ENCODE assay signal across 8 cellular contexts in the genomic region with DNA sequence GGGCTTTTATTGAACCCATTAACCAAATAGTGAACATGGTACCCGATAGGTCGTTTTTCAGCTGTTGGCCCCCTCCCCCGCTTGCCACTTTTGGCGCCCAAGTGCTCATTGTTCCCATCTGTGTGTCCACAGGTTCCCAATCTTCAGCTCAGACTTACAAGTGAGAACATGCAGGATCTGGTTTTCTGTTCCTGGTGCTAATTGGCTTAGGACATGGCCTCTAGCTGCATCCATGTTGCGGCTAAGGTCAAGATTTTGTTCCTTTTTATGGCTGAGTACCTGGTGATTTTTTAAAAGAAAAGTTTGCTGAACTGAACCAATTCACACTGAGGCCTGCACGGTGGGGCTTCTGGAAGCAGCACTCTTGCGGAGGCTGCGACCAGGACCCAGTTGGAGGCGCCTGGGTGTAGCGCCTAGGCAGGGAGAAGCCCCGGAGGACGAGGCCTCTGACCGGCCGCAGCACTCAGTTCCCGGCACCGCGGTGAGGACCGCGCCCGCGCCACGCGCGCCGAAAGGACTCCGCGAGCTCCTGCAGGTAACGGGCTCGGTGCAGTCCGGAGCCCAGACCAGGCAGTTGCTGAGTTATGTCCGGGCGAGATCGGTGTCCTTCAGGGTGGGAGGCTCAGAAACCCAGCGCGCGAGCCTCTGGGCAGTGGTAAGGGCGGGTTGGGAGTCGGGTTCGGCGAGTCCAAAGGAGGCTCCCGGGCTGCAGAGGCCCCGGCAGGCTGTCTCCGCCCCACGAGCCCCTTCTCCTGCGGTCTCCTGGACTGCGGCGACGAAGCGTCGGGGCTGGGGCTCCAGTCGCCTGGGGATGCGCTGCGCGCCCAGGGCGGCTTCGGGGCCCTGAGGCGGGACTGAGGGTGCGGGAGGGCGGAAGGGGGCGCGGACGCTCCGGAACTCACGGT. TPM values are rescaled to one million over a fixed set of nuclear protein-coding genes. Genes with fewer than 3 reads are reported as not detected.
DNase-seq lines count a peak whose midpoint lies in the region; ATAC-seq, FAIRE-seq and TF ChIP-seq lines count a peak whose summit lies in the region.

No MANE protein-coding gene starts in this region.

- 0 out of 2 replicates have a peak overlapping the region, but pooled peaks have one; percentile 63 for H2BK15ac ChIP-seq in H1 (ENCODE audit: low read length)

- H3K18ac ChIP-seq in H1 (ENCODE audit: extremely low read depth, low read length) = peak overlapping the region; percentile 88

- TF ChIP-seq CTCF in H1 (IDR thresholded peaks at IDR 0.05; ENCODE audit: control extremely low read depth in 1 of 3, insufficient read depth in 1 of 3, low read depth in 1 of 3, low read length in 3 of 3) (no peak), vagina (IDR thresholded peaks at IDR 0.05) (no peak)

- no peaks in the 10 kb centered on the region for H3K36me3 Mint-ChIP-seq in CD8-positive, alpha-beta memory T cell

- H3K36me3 ChIP-seq in CD8-positive, alpha-beta memory T cell (ENCODE audit: insufficient read depth, low read length) = no peaks in the 10 kb centered on the region
- H3K36me3 ChIP-seq in H1 (ENCODE audit: control insufficient read depth in 2 of 4, insufficient read depth in 4 of 4, low read length in 3 of 4) (no peaks in the 10 kb centered on the region), mesodermal cell (ENCODE audit: control insufficient read depth, insufficient read depth, low read length) (no peaks in the 10 kb centered on the region), vagina (no peaks in the 10 kb centered on the region)

- H3K79me2 ChIP-seq in H1 (ENCODE audit: control insufficient read depth in 1 of 2, insufficient read depth in 2 of 2, low read length in 2 of 2) = no peaks in the 10 kb centered on the region

- no peak for TF ChIP-seq EP300 in H1 (IDR thresholded peaks at IDR 0.05; ENCODE audit: borderline replicate concordance in 1 of 2, low read depth in 2 of 2, low read length in 2 of 2)

- H3K9ac ChIP-seq in H1 (replicated peaks in 1 of 4; ENCODE audit: extremely low read depth in 1 of 4, low read depth in 3 of 4, low read length in 3 of 4) = peak overlapping the region in 3 of 4 experiments; percentile 28 to 39 (median 29); a peak in 3 of 7 replicates

- H3K4me2 ChIP-seq in H1 (ENCODE audit: insufficient read depth in 1 of 2, low read depth in 2 of 2, low read length in 2 of 2) = peak overlapping the region; percentile 89 to 90

- H2BK20ac ChIP-seq in H1 (ENCODE audit: low read length) = peak overlapping the region; percentile 65; the same call in 1 of the 2 replicates

- intact Hi-C loops in vagina (cut with DNase I) = no loop called here

- peaks cover 12 to 20% (median 15%) of the 10 kb centered on the region in 3 donors for H3K4me1 Mint-ChIP-seq in CD8-positive, alpha-beta memory T cell

- peak overlapping the region; percentile 60 to 87 (median 74) for H3K4me3 Mint-ChIP-seq in CD8-positive, alpha-beta memory T cell

- H4K5ac ChIP-seq in H1 (ENCODE audit: insufficient read length, low read depth, low read length) = peak overlapping the region; percentile 78

- H2BK12ac ChIP-seq in H1 (ENCODE audit: low read depth, low read length) = no peak overlapping the region; the same call in 1 of the 2 replicates

- H2BK5ac ChIP-seq in H1 (ENCODE audit: low read depth, low read length) = peak overlapping the region; percentile 62; the same call in 1 of the 2 replicates

- H3K27ac ChIP-seq in CD8-positive, alpha-beta memory T cell (ENCODE audit: low read depth, low read length) = no peak overlapping the region
- H3K27ac ChIP-seq in H1 (ENCODE audit: low read depth, low read length) = no peak overlapping the region
- H3K27ac ChIP-seq in mesodermal cell (ENCODE audit: low read depth, low read length, severe bottlenecking) = no peak overlapping the region
- peak overlapping the region; percentile 20 for H3K27ac ChIP-seq in vagina

- no peak overlapping the region for H2AK5ac ChIP-seq in H1 (ENCODE audit: low read depth, low read length)

- CTCF ChIA-PET in CD8-positive, alpha-beta memory T cell (lab: Charles Lee) = interaction anchor here (0.7 to 3.3 kb wide), 7 partner anchors 11 to 88 kb away, joined by 3 to 15 read pairs (median 3); a partner anchor contains a TSS
- CTCF ChIA-PET in H1 (lab: Charles Lee; ENCODE audit: partially characterized antibody) = interaction anchor here (0.5 to 2.2 kb wide), 10 partner anchors 11 to 219 kb away, joined by 3 to 13 read pairs (median 4); a partner anchor contains a TSS

- H3K4ac ChIP-seq in H1 (replicated peaks; ENCODE audit: insufficient read length, low read depth, low read length) = peak overlapping the region; percentile 88

- 13% methylated on average over 51 of the region's 64 CpGs; no CpG with 5 or more reads in 1 of the 2 experiments for WGBS in H1 (ENCODE audit: extremely low coverage in 1 of 2, insufficient coverage in 1 of 2, insufficient read length in 1 of 2, insufficient replicate concordance in 2 of 2, low coverage in 1 of 2, low lambda C conversion rate in 2 of 2, missing lambda C conversion rate in 1 of 2), 2 experiments
- 12% methylated on average over 51 to 52 of the region's 64 CpGs for WGBS in mesodermal cell (ENCODE audit: insufficient coverage in 2 of 2), 2 experiments

- peak overlapping the region; percentile 84 for H2BK120ac ChIP-seq in H1 (replicated peaks; ENCODE audit: low read depth, low read length)

- peak overlapping the region; percentile 96 for H4K91ac ChIP-seq in H1 (replicated peaks; ENCODE audit: insufficient read length, low read length)

- H3K27me3 ChIP-seq in CD8-positive, alpha-beta memory T cell (ENCODE audit: insufficient read depth, low read length, poor library complexity, severe bottlenecking) = peaks cover 9% of the 10 kb centered on the region
- H3K27me3 ChIP-seq in H1 (replicated peaks in 1 of 4; ENCODE audit: control insufficient read depth in 3 of 4, extremely low read depth in 1 of 4, insufficient read depth in 3 of 4, low read length in 3 of 4) (peaks cover 1 to 22% (median 17%) of the 10 kb centered on the region in 4 experiments), vagina (no peaks in the 10 kb centered on the region)

- no peaks in the 10 kb centered on the region for H4K20me1 ChIP-seq in H1 (replicated peaks in 1 of 2; ENCODE audit: control insufficient read depth in 1 of 2, insufficient read depth in 2 of 2, low read length in 2 of 2)

- DNase-seq in CD8-positive, alpha-beta memory T cell = peak in 1 of 5 donors; percentile 7
- DNase-seq in NCI-H2227 (lab: John Stamatoyannopoulos, UW; ENCODE audit: unreplicated experiment) (peak; percentile 43), H1 (ENCODE audit: low read depth in 1 of 2, low spot score in 2 of 2) (peak in 1 of 2 experiments; percentile 77), vagina (ENCODE audit: extremely low spot score in 2 of 2) (no peak), RKO (ENCODE audit: low spot score) (no peak)

- H3K9me3 ChIP-seq in CD8-positive, alpha-beta memory T cell (ENCODE audit: low read length) = no peaks in the 10 kb centered on the region
- H3K9me3 ChIP-seq in H1 (ENCODE audit: insufficient read depth in 2 of 2, low read depth in 1 of 2, low read length in 1 of 2) (no peaks in the 10 kb centered on the region; a peak in 1 of 4 replicates), mesodermal cell (ENCODE audit: control insufficient read depth, low read length) (no peaks in the 10 kb centered on the region), vagina (no peaks in the 10 kb centered on the region)

- TF ChIP-seq POLR2A in H1 (IDR thresholded peaks at IDR 0.05; ENCODE audit: control extremely low read depth in 1 of 2, low read depth in 2 of 2, low read length in 2 of 2) = no peak
- no peak for TF ChIP-seq POLR2A in vagina (IDR thresholded peaks at IDR 0.05)

- no peak overlapping the region for H3K27ac Mint-ChIP-seq in CD8-positive, alpha-beta memory T cell

- H3K23ac ChIP-seq in H1 (ENCODE audit: insufficient read length) = no peak overlapping the region

- H2AFZ ChIP-seq in H1 (ENCODE audit: low read length) = peak overlapping the region; percentile 43

- H3K56ac ChIP-seq in H1 (replicated peaks; ENCODE audit: insufficient read length, low read depth, low read length) = peak overlapping the region; percentile 64

- H3K4me1 ChIP-seq in CD8-positive, alpha-beta memory T cell (ENCODE audit: insufficient read depth, low read length) = no peaks in the 10 kb centered on the region
- H3K4me1 ChIP-seq in H1 (replicated peaks in 1 of 4; ENCODE audit: control insufficient read depth in 3 of 4, insufficient read depth in 4 of 4, low read length in 3 of 4) = peaks cover 4 to 8% (median 6%) of the 10 kb centered on the region in 4 experiments; a peak in 6 of 7 replicates
- H3K4me1 ChIP-seq in mesodermal cell (ENCODE audit: control insufficient read depth, insufficient read depth, low read length, poor library complexity, severe bottlenecking) = no peaks in the 10 kb centered on the region
- peaks cover 13% of the 10 kb centered on the region for H3K4me1 ChIP-seq in vagina

- TF ChIP-seq RAD21 in H1 (IDR thresholded peaks at IDR 0.05 in 1 of 2, conservative IDR thresholded peaks at IDR 0.05 in 1 of 2; ENCODE audit: low read depth in 2 of 2, low read length in 2 of 2) = no peak

- H3K14ac ChIP-seq in H1 (ENCODE audit: insufficient read length) = no peak overlapping the region

- H3K27me3 Mint-ChIP-seq in CD8-positive, alpha-beta memory T cell = peaks cover 28 to 53% of the 10 kb centered on the region in 2 donors

- POLR2A ChIA-PET in CD8-positive, alpha-beta memory T cell (lab: Charles Lee) = interaction anchor here (0.6 kb wide), 1 partner anchor 10 kb away, joined by 3 read pairs; no protein-coding TSS in a partner anchor
- POLR2A ChIA-PET in H1 (lab: Charles Lee; ENCODE audit: partially characterized antibody) = interaction anchor here (1.0 to 3.1 kb wide), 6 partner anchors 10 to 108 kb away, joined by 3 to 17 read pairs (median 4); a partner anchor contains a TSS

- no peaks in the 10 kb centered on the region for H3K9me3 Mint-ChIP-seq in CD8-positive, alpha-beta memory T cell

- H4K8ac ChIP-seq in H1 (ENCODE audit: extremely low read depth, insufficient read depth, low read length) = peak overlapping the region; percentile 96

- no peaks in the 10 kb centered on the region for H3K79me1 ChIP-seq in H1 (ENCODE audit: low read depth, low read length)

- H3K4me3 ChIP-seq in CD8-positive, alpha-beta memory T cell (ENCODE audit: low read length) = no peak overlapping the region
- H3K4me3 ChIP-seq in H1 (ENCODE audit: extremely low read depth in 1 of 4, insufficient read depth in 2 of 4, low read depth in 3 of 4, low read length in 4 of 4) (peak overlapping the region; percentile 47 to 70 (median 60)), mesodermal cell (ENCODE audit: extremely low read depth, insufficient read depth, low read length, poor library complexity, severe bottlenecking) (peak overlapping the region; percentile 47), vagina (peak overlapping the region; percentile 65 to 80)

- FAIRE-seq in H1 (lab: Jason Lieb, UNC) = no peak

- H3K23me2 ChIP-seq in H1 (ENCODE audit: low read depth, low read length) = peaks cover 11% of the 10 kb centered on the region; the same call in 1 of the 2 replicates

- no peak for ATAC-seq in HG02678 (IDR thresholded peaks at IDR 0.05; ENCODE audit: unreplicated experiment)
- no peak for ATAC-seq in HG02938 (IDR thresholded peaks at IDR 0.05; ENCODE audit: unreplicated experiment)

RNA-seq across cellular contexts. Expression of a gene that starts 15.8 kb away (rescaled TPM):
- 10 to 100 TPM; 11.8 to 12.6 TPM for total RNA-seq in CD8-positive, alpha-beta memory T cell
- polyA plus RNA-seq in CD8-positive, alpha-beta memory T cell = 16.3 TPM
- total RNA-seq in H1 (2021; fragmentation: NEBNext Ultra II Directional; extraction: Animal tissue kit (Norgen Biotek cat#: 25700)) = 42.0 TPM in 2 replicates
- 41.3 and 47.5 TPM in 2 replicates for polyA plus RNA-seq in H1 (2011; rRNA removed)
- 50.1 TPM for polyA plus RNA-seq in H1 (2011; cell fraction: cytosol; rRNA removed)
- polyA plus RNA-seq in H1 (2011; cell fraction: nucleus; rRNA removed) = 59.7 TPM
- polyA plus RNA-seq in H1 (2012, experiment 1 of 2) = 49.1 to 53.2 TPM (median 52.4 TPM) in 4 replicates
- 15.0 TPM for polyA plus RNA-seq in H1 (2012, experiment 2 of 2)
- polyA plus RNA-seq in H1 (2013, experiment 1 of 2) = 14.5 TPM
- polyA plus RNA-seq in H1 (2013, experiment 2 of 2) = 14.1 TPM
- polyA minus RNA-seq in H1 (2011; rRNA and poly(A)+ RNA removed) = 25.4 and 26.3 TPM in 2 replicates
- 19.2 TPM for polyA minus RNA-seq in H1 (2011; cell fraction: cytosol; rRNA and poly(A)+ RNA removed)
- polyA minus RNA-seq in H1 (2011; cell fraction: nucleus; rRNA and poly(A)+ RNA removed) = 21.9 TPM
- 15.3 TPM for polyA plus RNA-seq in mesodermal cell (2013, experiment 1 of 2)
- polyA plus RNA-seq in mesodermal cell (2013, experiment 2 of 2) = 13.8 TPM
- 14.0 TPM for total RNA-seq in vagina
